ENCODE assay signal across 8 cellular contexts in genomic region chr19:15222738-15223648, GRCh38. TPM values are rescaled to one million over a fixed set of nuclear protein-coding genes. Genes with fewer than 3 reads are reported as not detected.
DNase-seq lines count a peak whose midpoint lies in the region; ATAC-seq and TF ChIP-seq lines count a peak whose summit lies in the region.

No MANE protein-coding gene starts in this region.

- H3K14ac ChIP-seq in trophoblast cell (ENCODE audit: low read length), result no peak overlapping the region

- no peaks in the 10 kb centered on the region for H3K36me3 Mint-ChIP-seq in HFFc6 (ENCODE audit: low read depth)
- H3K36me3 Mint-ChIP-seq in T-helper 1 cell treated with Interleukin-12 subunit alpha and Interleukin-12 subunit beta and Interleukin-4 antibody, amounts not matched to agents 30 μg/mL and 1 μg/mL, for 36 hours (ENCODE audit: low read depth), result no peaks in the 10 kb centered on the region

- intact Hi-C loops in heart right ventricle (cut with DNase I) (no loop called here), transverse colon (cut with DNase I; ENCODE audit: low total_unique reads) (no loop called here)

- no peaks in the 10 kb centered on the region for H3K79me2 ChIP-seq in trophoblast cell (ENCODE audit: control insufficient read depth, insufficient read depth, low read length, poor library complexity)

- no peaks in the 10 kb centered on the region for H3K9me3 ChIP-seq in heart right ventricle
- no peaks in the 10 kb centered on the region for H3K9me3 ChIP-seq in trophoblast cell (ENCODE audit: insufficient read depth, low read depth, low read length)
- H3K9me3 ChIP-seq in transverse colon, result no peaks in the 10 kb centered on the region

- no peak overlapping the region for H3K9ac ChIP-seq in trophoblast cell (ENCODE audit: low read length)

- peak overlapping the region; percentile 98 for H2AFZ ChIP-seq in trophoblast cell (ENCODE audit: insufficient read depth, low read length, poor library complexity)

- H3K27ac ChIP-seq in heart right ventricle (peak overlapping the region in 9 of 10 donors; percentile 72 to 87 (median 81)), trophoblast cell (ENCODE audit: low read depth, low read length) (peak overlapping the region; percentile 2), transverse colon (peak overlapping the region in 3 of 4 donors; percentile 32 to 59 (median 37))

- H2BK120ac ChIP-seq in trophoblast cell (ENCODE audit: insufficient read depth, low read length, poor library complexity), result no peak overlapping the region

- in situ Hi-C loops in transverse colon (cut with MboI; ENCODE audit: low pct_ligation_motif_present in 1 of 4, low pct_unique_long_range_greater_than_20kb in 1 of 4, low sequenced_read_pairs in 3 of 4), result no loop called here

- peaks cover 18% of the 10 kb centered on the region for H3K4me1 Mint-ChIP-seq in HFFc6 (ENCODE audit: low read depth)
- peaks cover 11% of the 10 kb centered on the region for H3K4me1 Mint-ChIP-seq in T-helper 1 cell treated with Interleukin-12 subunit alpha and Interleukin-12 subunit beta and Interleukin-4 antibody, amounts not matched to agents 30 μg/mL and 1 μg/mL, for 36 hours (ENCODE audit: low read depth)

- no peak for TF ChIP-seq EP300 in transverse colon (IDR thresholded peaks at IDR 0.05; ENCODE audit: low read depth)

- H4K91ac ChIP-seq in trophoblast cell (ENCODE audit: low read depth, low read length), result no peak overlapping the region

- peak overlapping the region; percentile 41 for H3K18ac ChIP-seq in trophoblast cell (ENCODE audit: low read length)

- no peak overlapping the region for H3K23ac ChIP-seq in trophoblast cell (ENCODE audit: low read length)

- no peaks in the 10 kb centered on the region for H3K9me3 Mint-ChIP-seq in HFFc6
- no peaks in the 10 kb centered on the region for H3K9me3 Mint-ChIP-seq in T-helper 1 cell treated with Interleukin-12 subunit alpha and Interleukin-12 subunit beta and Interleukin-4 antibody, amounts not matched to agents 30 μg/mL and 1 μg/mL, for 36 hours

- peak overlapping the region; percentile 88 for H3K27ac Mint-ChIP-seq in HFFc6
- peak overlapping the region; percentile 28 for H3K27ac Mint-ChIP-seq in T-helper 1 cell treated with Interleukin-12 subunit alpha and Interleukin-12 subunit beta and Interleukin-4 antibody, amounts not matched to agents 30 μg/mL and 1 μg/mL, for 36 hours

- H4K12ac ChIP-seq in trophoblast cell (ENCODE audit: low read depth, low read length), result peak overlapping the region; percentile 60

- H3K4me2 ChIP-seq in trophoblast cell (ENCODE audit: low read length), result peak overlapping the region; percentile 80

- no peak for TF ChIP-seq POLR2A in transverse colon (IDR thresholded peaks at IDR 0.05)

- no peak overlapping the region for H2BK5ac ChIP-seq in trophoblast cell (ENCODE audit: low read depth, low read length, poor library complexity)

- 1% methylated on average over 48 of the region's 48 CpGs for WGBS in heart right ventricle, 2 donors
- WGBS in trophoblast cell (ENCODE audit: extremely low coverage, insufficient coverage, insufficient read length), result no CpG with 5 or more reads among the region's 48 CpGs
- WGBS in transverse colon (ENCODE audit: low coverage in 1 of 2), 2 donors, result 3 to 6% methylated on average over 6 to 28 of the region's 48 CpGs

- H3K4me3 ChIP-seq in heart right ventricle (peak overlapping the region; percentile 30 to 92 (median 67)), trophoblast cell (ENCODE audit: low read depth, low read length) (peak overlapping the region; percentile 72), transverse colon (peak overlapping the region; percentile 37 to 62 (median 50))

- peaks cover 2% of the 10 kb centered on the region for H3K27me3 Mint-ChIP-seq in HFFc6 (ENCODE audit: insufficient read depth)
- peaks cover 14% of the 10 kb centered on the region for H3K27me3 Mint-ChIP-seq in T-helper 1 cell treated with Interleukin-12 subunit alpha and Interleukin-12 subunit beta and Interleukin-4 antibody, amounts not matched to agents 30 μg/mL and 1 μg/mL, for 36 hours (ENCODE audit: low read depth)

- H3K27me3 ChIP-seq in heart right ventricle, result peaks cover 0 to 30% (median 0%) of the 10 kb centered on the region in 7 donors
- no peaks in the 10 kb centered on the region for H3K27me3 ChIP-seq in trophoblast cell (ENCODE audit: insufficient read depth, low read length)
- peaks cover 40% of the 10 kb centered on the region for H3K27me3 ChIP-seq in transverse colon

- H3K36me3 ChIP-seq in heart right ventricle, result no peaks in the 10 kb centered on the region
- H3K36me3 ChIP-seq in trophoblast cell (ENCODE audit: control insufficient read depth in 1 of 2, insufficient read depth in 2 of 2, low read length in 2 of 2), result no peaks in the 10 kb centered on the region
- no peaks in the 10 kb centered on the region for H3K36me3 ChIP-seq in transverse colon

- ATAC-seq in heart right ventricle, result peak; percentile 93 to 98 (median 96)

- no peak overlapping the region for H2AK5ac ChIP-seq in trophoblast cell (ENCODE audit: low read length)

- peak overlapping the region; percentile 71 for H4K8ac ChIP-seq in trophoblast cell (ENCODE audit: low read depth, low read length)

- H3K4ac ChIP-seq in trophoblast cell (ENCODE audit: low read depth, low read length), result no peak overlapping the region

- H3K4me1 ChIP-seq in heart right ventricle (peaks cover 2 to 34% (median 19%) of the 10 kb centered on the region in 9 donors), trophoblast cell (ENCODE audit: control insufficient read depth in 1 of 2, insufficient read depth in 2 of 2, low read length in 2 of 2) (peaks cover 22 to 23% of the 10 kb centered on the region in 2 experiments), transverse colon (peaks cover 4 to 16% (median 9%) of the 10 kb centered on the region in 4 donors)

- H3K79me1 ChIP-seq in trophoblast cell (ENCODE audit: low read length), result peaks cover 3% of the 10 kb centered on the region

- TF ChIP-seq CTCF in HFFc6 (IDR thresholded peaks at IDR 0.05) (no peak), heart right ventricle (IDR thresholded peaks at IDR 0.05) (no peak), transverse colon (IDR thresholded peaks at IDR 0.05) (no peak)

- H2BK12ac ChIP-seq in trophoblast cell (ENCODE audit: low read length), result no peak overlapping the region

- H3K4me3 Mint-ChIP-seq in HFFc6, result peak overlapping the region; percentile 85
- peak overlapping the region; percentile 67 for H3K4me3 Mint-ChIP-seq in T-helper 1 cell treated with Interleukin-12 subunit alpha and Interleukin-12 subunit beta and Interleukin-4 antibody, amounts not matched to agents 30 μg/mL and 1 μg/mL, for 36 hours

- DNase-seq in DMS79 treated with DMSO at 0.1 percent for 48 hours (lab: John Stamatoyannopoulos, UW), result peak; percentile 94
- peak; percentile 96 for DNase-seq in HFFc6
- peak; percentile 98 for DNase-seq in NCI-H1436 (lab: John Stamatoyannopoulos, UW)
- DNase-seq in amniotic epithelial cell (ENCODE audit: low read depth), result peak; percentile 91
- DNase-seq in heart right ventricle, result peak; percentile 93 to 94
- peak; percentile 85 to 91 for DNase-seq in trophoblast cell
- peak; percentile 82 for DNase-seq in transverse colon

RNA-seq across cellular contexts. Expression of gene EPHX3, which starts 9.3 kb away (rescaled TPM):
- under 1 TPM in 3 of 6 experiments, not detected in 3; 0.13 to 0.37 (median 0.14) TPM for total RNA-seq in HFFc6 (2021; fragmentation: NEBNext Ultra II Directional; extraction: Animal tissue kit (Norgen Biotek cat#: 25700))
- total RNA-seq in heart right ventricle (under 1 TPM in 5 of 10 donors, not detected in 5; 0.15 to 0.32 (median 0.17) TPM), transverse colon (not detected)
- polyA plus RNA-seq in heart right ventricle, result under 1 TPM in 1 of 2 donors, not detected in 1; 0.20 TPM
- polyA plus RNA-seq in trophoblast cell (2013), result 4.4 and 4.7 TPM in 2 replicates

RNA-seq across cellular contexts. Expression of gene NOTCH3, which starts 22.2 kb away (rescaled TPM):
- 10 to 100 TPM in 4 of 6 experiments, 1 to 10 TPM in 2; 3.4 to 18.0 (median 13.1) TPM for total RNA-seq in HFFc6 (2021; fragmentation: NEBNext Ultra II Directional; extraction: Animal tissue kit (Norgen Biotek cat#: 25700))
- total RNA-seq in heart right ventricle (10 to 100 TPM; 21.4 to 45.5 (median 35.3) TPM), transverse colon (10 to 100 TPM in 1 of 4 donors, 1 to 10 TPM in 3; 2.2 to 16.3 (median 4.7) TPM)
- 10 to 100 TPM; 18.7 to 21.9 TPM for polyA plus RNA-seq in heart right ventricle
- 34.4 and 37.9 TPM in 2 replicates for polyA plus RNA-seq in trophoblast cell (2013)

Comparison
In these comparisons a context has a peak if more than half of its experiments do, and no peak if none do; other contexts are left out.
1. Peak in every context shown above with its lines: DNase-seq, ATAC-seq, H3K4me3 ChIP-seq and H3K27ac ChIP-seq.
2. H3K27ac ChIP-seq: peak in every context shown above with its lines; median percentile 81 in heart right ventricle; 37 in transverse colon; 2 in trophoblast cell.